ENCODE assay signal across 9 cellular contexts in the genomic region with DNA sequence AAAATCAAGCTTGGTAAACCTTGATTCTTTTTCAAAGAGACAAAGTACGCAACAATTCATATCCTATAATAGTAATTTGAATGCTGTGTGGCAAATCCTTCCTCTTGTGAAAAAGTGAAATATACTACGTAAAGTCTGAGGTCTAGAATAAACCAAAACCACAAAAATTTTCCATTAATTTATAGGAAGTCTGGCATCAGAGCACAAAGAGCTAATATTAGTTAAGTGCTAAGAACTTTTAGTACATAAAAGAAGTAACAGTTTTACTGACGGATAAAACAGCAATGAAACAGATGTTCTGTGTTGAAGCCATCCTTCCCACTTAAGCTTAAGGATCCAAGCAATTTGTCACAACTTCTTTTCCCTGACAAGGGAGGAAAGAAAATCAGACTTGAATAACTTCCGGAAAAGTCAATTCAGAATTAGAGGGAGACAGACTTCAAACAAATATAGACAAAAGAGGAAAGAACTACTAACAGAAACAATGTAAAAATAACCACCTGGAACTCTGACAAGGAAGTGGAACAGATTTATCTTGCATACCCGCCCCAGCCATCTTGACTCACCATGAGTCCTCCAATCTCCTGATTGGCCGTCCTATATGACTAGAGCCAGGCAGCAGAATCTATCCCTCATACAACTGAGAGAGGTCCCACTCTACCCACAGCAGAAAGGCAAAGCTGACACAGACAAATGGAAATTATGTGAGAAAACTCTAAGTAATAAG. TPM values are rescaled to one million over a fixed set of nuclear protein-coding genes. Genes with fewer than 3 reads are reported as not detected.
DNase-seq lines count a peak whose midpoint lies in the region; ATAC-seq, FAIRE-seq and TF ChIP-seq lines count a peak whose summit lies in the region.
"Had no signal": no experiment of that assay in that cellular context is flagged by ENCODE, and none has a peak within 500 bp of the region (broad histone marks: within the 10 kb centered on the region; RNA-seq: fewer than 3 reads in every experiment).

No MANE protein-coding gene starts in this region.

- no peaks in the 10 kb centered on the region for H3K27me3 ChIP-seq in BLaER1 treated with 17β-estradiol and CSF1 and Interleukin-3, amounts not matched to agents 10 nM and 100 nM
- H3K27me3 ChIP-seq in astrocyte (ENCODE audit: insufficient read depth, low read length) = no peaks in the 10 kb centered on the region

- no peak overlapping the region for H2AFZ ChIP-seq in astrocyte (ENCODE audit: low read depth, low read length)

- peaks cover 83% of the 10 kb centered on the region for H3K79me2 ChIP-seq in astrocyte (ENCODE audit: insufficient read depth, low read length)

- H3K4me3 ChIP-seq in BLaER1 treated with 17β-estradiol and CSF1 and Interleukin-3, amounts not matched to agents 10 nM and 100 nM = peak overlapping the region in 5 of 10 experiments; percentile 6 to 41 (median 12); a peak in 5 of 20 replicates
- H3K4me3 ChIP-seq in astrocyte (ENCODE audit: insufficient read depth, low read depth, low read length) = peak overlapping the region; percentile 19

- peak overlapping the region in 10 of 11 experiments; percentile 36 to 69 (median 57); a peak in 20 of 22 replicates for H3K27ac ChIP-seq in BLaER1 treated with 17β-estradiol and CSF1 and Interleukin-3, amounts not matched to agents 10 nM and 100 nM
- H3K27ac ChIP-seq in astrocyte (ENCODE audit: low read depth, low read length) = peak overlapping the region; percentile 62

- peaks cover 35% of the 10 kb centered on the region for H3K4me1 Mint-ChIP-seq in astrocyte (ENCODE audit: low read depth, unreplicated experiment)

- H3K9me3 ChIP-seq in BLaER1 treated with 17β-estradiol and CSF1 and Interleukin-3, amounts not matched to agents 10 nM and 100 nM (replicated peaks in 1 of 11) = no peaks in the 10 kb centered on the region
- H3K9me3 ChIP-seq in astrocyte (ENCODE audit: insufficient read depth, low read depth, low read length) = no peaks in the 10 kb centered on the region

- peak overlapping the region in 10 of 11 experiments; percentile 1 to 48 (median 24); a peak in 12 of 22 replicates for H3K9ac ChIP-seq in BLaER1 treated with 17β-estradiol and CSF1 and Interleukin-3, amounts not matched to agents 10 nM and 100 nM
- peak overlapping the region; percentile 23 for H3K9ac ChIP-seq in astrocyte (ENCODE audit: low read length)

- H4K20me1 ChIP-seq in BLaER1 treated with 17β-estradiol and CSF1 and Interleukin-3, amounts not matched to agents 10 nM and 100 nM = peaks cover 53 to 100% (median 91%) of the 10 kb centered on the region in 11 experiments; a peak in 21 of 22 replicates
- peaks cover 50% of the 10 kb centered on the region for H4K20me1 ChIP-seq in astrocyte (ENCODE audit: insufficient read depth, low read length)

- no peaks in the 10 kb centered on the region for H3K27me3 Mint-ChIP-seq in astrocyte (ENCODE audit: low read depth, unreplicated experiment)

- no peak overlapping the region for H3K4me3 Mint-ChIP-seq in astrocyte (ENCODE audit: unreplicated experiment)

- peaks cover 23% of the 10 kb centered on the region for H3K36me3 Mint-ChIP-seq in astrocyte (ENCODE audit: low read depth, unreplicated experiment)

- H3K9me3 Mint-ChIP-seq in astrocyte (ENCODE audit: unreplicated experiment) = no peaks in the 10 kb centered on the region

- peak; percentile 78 for FAIRE-seq in astrocyte (lab: Jason Lieb, UNC)

- TF ChIP-seq CTCF in astrocyte (IDR thresholded peaks at IDR 0.05; ENCODE audit: insufficient read depth, low read depth, low read length) = no peak

- H3K36me3 ChIP-seq in BLaER1 treated with 17β-estradiol and CSF1 and Interleukin-3, amounts not matched to agents 10 nM and 100 nM = peaks cover 83 to 100% (median 92%) of the 10 kb centered on the region in 11 experiments
- H3K36me3 ChIP-seq in astrocyte (ENCODE audit: insufficient read depth, low read length) = peaks cover 38% of the 10 kb centered on the region

- peaks cover 46 to 67% (median 50%) of the 10 kb centered on the region in 10 experiments for H3K4me1 ChIP-seq in BLaER1 treated with 17β-estradiol and CSF1 and Interleukin-3, amounts not matched to agents 10 nM and 100 nM
- H3K4me1 ChIP-seq in astrocyte (ENCODE audit: insufficient read depth, low read length) = peaks cover 17% of the 10 kb centered on the region

- peak; percentile 90 for DNase-seq in astrocyte (ENCODE audit: low read depth)
- DNase-seq in myocyte (ENCODE audit: low read depth) = peak; percentile 64
- DNase-seq in foreskin melanocyte = no peak
- no peak for DNase-seq in NCI-H1436 treated with DMSO at 0.1 percent for 48 hours (lab: John Stamatoyannopoulos, UW)
- no peak for DNase-seq in globus pallidus (ENCODE audit: low spot score)
- DNase-seq: NCI-H1930 had no signal

- no peak overlapping the region for H3K27ac Mint-ChIP-seq in astrocyte (ENCODE audit: unreplicated experiment)

- peak overlapping the region; percentile 67 to 92 (median 78) for H3K4me2 ChIP-seq in BLaER1 treated with 17β-estradiol and CSF1 and Interleukin-3, amounts not matched to agents 10 nM and 100 nM
- H3K4me2 ChIP-seq in astrocyte (ENCODE audit: low read length) = peak overlapping the region; percentile 64

- peak; percentile 57 for ATAC-seq in HG02642 (IDR thresholded peaks at IDR 0.05; ENCODE audit: poor library complexity, unreplicated experiment)
- ATAC-seq in HG02623 (IDR thresholded peaks at IDR 0.05; ENCODE audit: unreplicated experiment) = no peak

RNA-seq across cellular contexts. Expression of a gene that starts 34.5 kb away (rescaled TPM):
- total RNA-seq in astrocyte (131 and 143 TPM in 2 replicates), myocyte (106 and 114 TPM in 2 replicates)
- polyA plus RNA-seq in myocyte (2012) = 133 TPM

RNA-seq across cellular contexts. Expression of a gene that starts 45.2 kb away (rescaled TPM):
- not detected in 2 replicates for total RNA-seq in astrocyte
- 0.16 TPM in 1 of 2 replicates, not detected in the other for total RNA-seq in myocyte
- polyA plus RNA-seq in myocyte (2012) = 0.06 TPM

Comparison
In these comparisons a context has a peak if more than half of its experiments do, and no peak if none do; other contexts are left out.
1. DNase-seq: peak in astrocyte (single experiment) and myocyte (single experiment); none in foreskin melanocyte (single experiment), NCI-H1436 treated with DMSO at 0.1 percent for 48 hours (single experiment) and globus pallidus (single experiment).